ENCODE assay signal across 23 cellular contexts in the genomic region with DNA sequence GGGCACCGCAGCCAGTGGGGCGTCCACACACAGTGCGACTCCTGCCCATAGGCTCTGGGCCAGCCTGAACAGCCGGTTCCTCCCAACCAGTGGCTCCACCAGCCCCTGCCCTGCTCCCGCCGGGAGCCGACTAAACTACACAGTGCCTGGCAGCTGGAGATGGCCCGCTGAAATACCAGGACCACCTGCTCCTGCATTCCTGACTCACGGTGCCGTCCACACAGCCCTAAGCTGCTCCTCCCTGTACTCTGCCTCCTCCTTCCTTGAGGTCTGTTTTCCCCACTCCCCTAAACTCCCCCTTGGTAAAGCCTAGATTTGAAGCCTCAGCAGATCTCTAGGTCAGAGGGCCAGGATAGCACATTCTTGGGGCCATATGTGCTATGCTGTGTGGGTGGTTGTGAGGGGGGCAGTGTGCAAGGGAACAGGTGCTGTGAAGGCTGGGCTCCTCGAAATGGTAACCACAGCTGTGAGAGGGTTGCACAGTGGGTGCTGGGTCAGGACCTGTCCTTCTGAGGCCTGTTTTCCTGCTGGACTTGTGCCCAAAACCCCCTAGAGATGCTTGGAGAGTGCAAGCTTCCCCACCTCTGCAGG. TPM values are rescaled to one million over a fixed set of nuclear protein-coding genes. Genes with fewer than 3 reads are reported as not detected.
DNase-seq lines count a peak whose midpoint lies in the region; ATAC-seq, FAIRE-seq and TF ChIP-seq lines count a peak whose summit lies in the region.
"Had no signal": no experiment of that assay in that cellular context is flagged by ENCODE, and none has a peak within 500 bp of the region (broad histone marks: within the 10 kb centered on the region; RNA-seq: fewer than 3 reads in every experiment).

No MANE protein-coding gene starts in this region.

- H3K4me2 ChIP-seq in osteoblast (ENCODE audit: insufficient read depth, low read length), result no peak overlapping the region

- H3K4me3 ChIP-seq in WERI-Rb-1 (ENCODE audit: low read depth, low read length) (no peak overlapping the region), osteoblast (ENCODE audit: insufficient read depth, low read length) (no peak overlapping the region), esophagus squamous epithelium (no peak overlapping the region)
- H3K4me3 ChIP-seq: spleen, upper lobe of right lung had no signal

- CTCF ChIA-PET in activated naive CD4-positive, alpha-beta T cell treated with anti-CD3 and anti-CD28 coated beads, Interleukin-2, amount 10 ng/mL, durations not matched to agents 7 days and 5 days (lab: Charles Lee), result interaction anchor here (0.5 to 1.4 kb wide), 4 partner anchors 10 to 824 kb away, joined by 3 to 4 read pairs (median 4); no protein-coding TSS in a partner anchor

- H3K27me3 ChIP-seq in WERI-Rb-1 (ENCODE audit: insufficient read depth, low read depth, severe bottlenecking) (no peaks in the 10 kb centered on the region), osteoblast (ENCODE audit: insufficient read depth, low read length) (no peaks in the 10 kb centered on the region), esophagus squamous epithelium (no peaks in the 10 kb centered on the region)
- H3K27me3 ChIP-seq: spleen, upper lobe of right lung had no signal

- 48 to 92% methylated on average over 2 to 7 of the region's 11 CpGs for WGBS in esophagus squamous epithelium, 2 donors

- no peaks in the 10 kb centered on the region for H4K20me1 ChIP-seq in osteoblast (ENCODE audit: insufficient read depth, low read length)

- TF ChIP-seq CTCF in WERI-Rb-1 (IDR thresholded peaks at IDR 0.05; ENCODE audit: low read depth, low read length) (no peak), osteoblast (IDR thresholded peaks at IDR 0.05; ENCODE audit: extremely low read depth, low read depth, low read length) (no peak), esophagus squamous epithelium (IDR thresholded peaks at IDR 0.05) (no peak)

- H3K27ac ChIP-seq in WERI-Rb-1 (peak overlapping the region; percentile 10), osteoblast (ENCODE audit: low read depth, low read length) (no peak overlapping the region), esophagus squamous epithelium (no peak overlapping the region)
- H3K27ac ChIP-seq: epithelial cell of prostate, spleen, upper lobe of right lung had no signal

- no peak for ATAC-seq in GM18517 (IDR thresholded peaks at IDR 0.05; ENCODE audit: unreplicated experiment)
- ATAC-seq: left cardiac atrium; stimulated activated memory B cell treated with anti-CD40 and anti-IgM and Interleukin-4, amounts not matched to agents 10 μg/mL and 1 μg/mL and 100 μg/mL, for 72 hours; upper lobe of right lung had no signal

- intact Hi-C loops in esophagus squamous epithelium (cut with DNase I), result no loop called here

- no peaks in the 10 kb centered on the region for H3K27me3 Mint-ChIP-seq in activated naive CD4-positive, alpha-beta T cell treated with anti-CD3 and anti-CD28 coated beads, Interleukin-2, amount 10 ng/mL, durations not matched to agents 7 days and 5 days
- H3K27me3 Mint-ChIP-seq: CD4-positive, alpha-beta T cell; IgD-negative memory B cell had no signal

- no peak overlapping the region for H3K27ac Mint-ChIP-seq in activated naive CD4-positive, alpha-beta T cell treated with anti-CD3 and anti-CD28 coated beads, Interleukin-2, amount 10 ng/mL, durations not matched to agents 7 days and 5 days
- H3K27ac Mint-ChIP-seq: CD4-positive, alpha-beta T cell; IgD-negative memory B cell; stimulated activated memory B cell treated with anti-CD40 and anti-IgM and Interleukin-4, amounts not matched to agents 10 μg/mL and 1 μg/mL and 100 μg/mL, for 72 hours had no signal

- H3K79me2 ChIP-seq in osteoblast (ENCODE audit: insufficient read depth, low read length), result no peaks in the 10 kb centered on the region

- H3K36me3 ChIP-seq in WERI-Rb-1, result peaks cover 8% of the 10 kb centered on the region
- H3K36me3 ChIP-seq in osteoblast (ENCODE audit: insufficient read depth, low read length), result no peaks in the 10 kb centered on the region
- H3K36me3 ChIP-seq in esophagus squamous epithelium, result peaks cover 0 to 69% (median 0%) of the 10 kb centered on the region in 3 donors
- H3K36me3 ChIP-seq: upper lobe of right lung had no signal

- no peaks in the 10 kb centered on the region for H3K4me1 ChIP-seq in osteoblast (ENCODE audit: insufficient read depth, low read length)
- H3K4me1 ChIP-seq in esophagus squamous epithelium, result peaks cover 10 to 28% (median 12%) of the 10 kb centered on the region in 3 donors
- H3K4me1 ChIP-seq: upper lobe of right lung had no signal

- no peak for TF ChIP-seq POLR2A in GM12892 (IDR thresholded peaks at IDR 0.05; ENCODE audit: low read depth, low read length)
- no peak for TF ChIP-seq POLR2A in esophagus squamous epithelium (IDR thresholded peaks at IDR 0.05)

- no peak overlapping the region for H2AFZ ChIP-seq in osteoblast (ENCODE audit: low read length)

- no peaks in the 10 kb centered on the region for H3K36me3 Mint-ChIP-seq in activated naive CD4-positive, alpha-beta T cell treated with anti-CD3 and anti-CD28 coated beads, Interleukin-2, amount 10 ng/mL, durations not matched to agents 7 days and 5 days
- H3K36me3 Mint-ChIP-seq: IgD-negative memory B cell; stimulated activated memory B cell treated with anti-CD40 and anti-IgM and Interleukin-4, amounts not matched to agents 10 μg/mL and 1 μg/mL and 100 μg/mL, for 72 hours had no signal

- H3K9me3 Mint-ChIP-seq in activated naive CD4-positive, alpha-beta T cell treated with anti-CD3 and anti-CD28 coated beads, Interleukin-2, amount 10 ng/mL, durations not matched to agents 7 days and 5 days, result no peaks in the 10 kb centered on the region
- H3K9me3 Mint-ChIP-seq: CD4-positive, alpha-beta T cell; IgD-negative memory B cell; stimulated activated memory B cell treated with anti-CD40 and anti-IgM and Interleukin-4, amounts not matched to agents 10 μg/mL and 1 μg/mL and 100 μg/mL, for 72 hours had no signal

- FAIRE-seq in GM12892 (lab: Jason Lieb, UNC), result peak; percentile 14

- H3K4me1 Mint-ChIP-seq in activated naive CD4-positive, alpha-beta T cell treated with anti-CD3 and anti-CD28 coated beads, Interleukin-2, amount 10 ng/mL, durations not matched to agents 7 days and 5 days, result peaks cover 17% of the 10 kb centered on the region

- H3K9me3 ChIP-seq in WERI-Rb-1 (ENCODE audit: severe bottlenecking) (no peaks in the 10 kb centered on the region), osteoblast (ENCODE audit: low read depth, low read length) (no peaks in the 10 kb centered on the region), esophagus squamous epithelium (no peaks in the 10 kb centered on the region)
- H3K9me3 ChIP-seq: spleen, upper lobe of right lung had no signal

- no peak overlapping the region for H3K4me3 Mint-ChIP-seq in activated naive CD4-positive, alpha-beta T cell treated with anti-CD3 and anti-CD28 coated beads, Interleukin-2, amount 10 ng/mL, durations not matched to agents 7 days and 5 days
- H3K4me3 Mint-ChIP-seq: CD4-positive, alpha-beta T cell; IgD-negative memory B cell; stimulated activated memory B cell treated with anti-CD40 and anti-IgM and Interleukin-4, amounts not matched to agents 10 μg/mL and 1 μg/mL and 100 μg/mL, for 72 hours had no signal

- DNase-seq in GM12892 (ENCODE audit: insufficient read length), result no peak
- DNase-seq in NCI-H1694 treated with DMSO at 0.1 percent for 48 hours (lab: John Stamatoyannopoulos, UW), result peak; percentile 53
- DNase-seq in WERI-Rb-1, result peak; percentile 70
- DNase-seq in osteoblast (ENCODE audit: insufficient read length, low spot score, missing footprints), result peak; percentile 76
- DNase-seq in esophagus squamous epithelium (lab: John Stamatoyannopoulos, UW), result no peak
- DNase-seq in SHP77 treated with DMSO at 0.1 percent for 48 hours (lab: John Stamatoyannopoulos, UW), result no peak
- DNase-seq in activated naive CD4-positive, alpha-beta T cell treated with anti-CD3 and anti-CD28 coated beads, Interleukin-2, amount 10 ng/mL, durations not matched to agents 7 days and 5 days, result no peak
- DNase-seq: activated CD4-positive, alpha-beta T cell treated with anti-CD3 and anti-CD28 coated beads, Interleukin-2, amount 50 U/mL, for 48 hours; activated effector memory CD4-positive, alpha-beta T cell treated with Interleukin-2 at 50 U/mL for 16 hours; CD4-positive, alpha-beta T cell; effector CD4-positive, alpha-beta T cell; left cardiac atrium; mesenchymal stem cell; NCI-H748 treated with DMSO at 0.1 percent for 48 hours; Right ventricle myocardium superior; spleen; stimulated activated CD4-positive, alpha-beta T cell treated with anti-CD3 and anti-CD28 coated beads, Interleukin-4, amount 100 ng/mL, for 1 hour; SW 1271; upper lobe of right lung had no signal

RNA-seq across cellular contexts. Expression of a gene that starts 9.7 kb away (rescaled TPM):
- 2.0 TPM for polyA plus RNA-seq in GM12892 (2012; ENCODE audit: missing spikeins)
- total RNA-seq in osteoblast (15.9 and 16.3 TPM in 2 replicates), esophagus squamous epithelium (10 to 100 TPM in 1 of 4 donors, 1 to 10 TPM in 3; 6.7 to 13.5 (median 7.2) TPM)

RNA-seq across cellular contexts. Expression of a gene that starts 23.3 kb away (rescaled TPM):
- polyA plus RNA-seq in GM12892 (2012; ENCODE audit: missing spikeins), result 8.6 TPM
- total RNA-seq in osteoblast, result 11.5 and 18.1 TPM in 2 replicates
- total RNA-seq in esophagus squamous epithelium, result 10 to 100 TPM in 3 of 4 donors, 1 to 10 TPM in 1; 8.9 to 29.7 (median 21.8) TPM

Comparison
In these comparisons a context has a peak if more than half of its experiments do, and no peak if none do; other contexts are left out.
1. DNase-seq: peak in NCI-H1694 treated with DMSO at 0.1 percent for 48 hours (single experiment), WERI-Rb-1 (single experiment) and osteoblast (single experiment); none in GM12892 (single experiment), esophagus squamous epithelium (single experiment), SHP77 treated with DMSO at 0.1 percent for 48 hours (single experiment) and activated naive CD4-positive, alpha-beta T cell treated with anti-CD3 and anti-CD28 coated beads, Interleukin-2, amount 10 ng/mL, durations not matched to agents 7 days and 5 days (single experiment).